In the genomic region with DNA sequence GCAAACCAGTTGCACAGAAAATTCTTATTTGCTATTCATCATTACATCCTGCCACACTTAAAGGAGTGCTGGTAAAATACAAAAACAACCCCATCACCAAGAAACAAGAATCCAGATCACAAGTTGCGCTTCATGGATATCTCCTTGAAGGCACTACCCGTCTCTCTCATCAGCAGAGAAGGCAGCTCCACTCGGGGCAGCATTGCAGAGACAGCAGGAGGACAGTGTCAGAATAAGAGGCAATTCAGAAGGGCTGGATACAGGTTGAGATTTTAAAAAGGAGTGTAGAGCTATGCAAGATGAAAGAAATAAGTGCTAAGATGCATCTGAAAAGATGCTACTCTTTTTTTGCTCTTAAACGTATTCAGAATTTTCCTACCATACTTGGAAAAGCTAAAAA, we compare ENCODE assay signal across 15 cellular contexts.
"Had no signal": no experiment of that assay in that cellular context is flagged by ENCODE, and none has a peak within 500 bp of the region (broad histone marks: within the 10 kb centered on the region; RNA-seq: fewer than 3 reads in every experiment).

No MANE protein-coding gene starts in this region.

- ATAC-seq: activated T-helper 17 cell treated with anti-CD3 and anti-CD28 coated beads, Interleukin-2, amount 50 U/mL, for 72 hours; left colon; SK-N-SH treated with all-trans-retinoic acid at 6 μM for 48 hours; stimulated activated effector memory CD8-positive, alpha-beta T cell treated with anti-CD3 and anti-CD28 coated beads, Interleukin-12 subunit alpha, Interleukin-12 subunit beta, amount 100 ng/mL, for 72 hours had no signal

- H3K4me1 ChIP-seq: parathyroid adenoma, thyroid gland had no signal

- H3K36me3 ChIP-seq: cardiac muscle cell, neutrophil, thyroid gland had no signal

- H3K27me3 ChIP-seq: cardiac muscle cell, neutrophil, thyroid gland had no signal

- H3K9me3 Mint-ChIP-seq: activated naive CD4-positive, alpha-beta T cell treated with anti-CD3 and anti-CD28 coated beads for 36 hours; activated T-helper 17 cell treated with anti-CD3 and anti-CD28 coated beads, Interleukin-2, amount 50 U/mL, for 72 hours; stimulated activated effector memory CD8-positive, alpha-beta T cell treated with anti-CD3 and anti-CD28 coated beads, Interleukin-12 subunit alpha, Interleukin-12 subunit beta, amount 100 ng/mL, for 72 hours had no signal

- H3K4me3 Mint-ChIP-seq: activated naive CD4-positive, alpha-beta T cell treated with anti-CD3 and anti-CD28 coated beads for 36 hours; activated T-helper 17 cell treated with anti-CD3 and anti-CD28 coated beads, Interleukin-2, amount 50 U/mL, for 72 hours; naive B cell; stimulated activated effector memory CD8-positive, alpha-beta T cell treated with anti-CD3 and anti-CD28 coated beads, Interleukin-12 subunit alpha, Interleukin-12 subunit beta, amount 100 ng/mL, for 72 hours had no signal

- DNase-seq: activated CD4-positive, alpha-beta T cell treated with anti-CD3 and anti-CD28 coated beads, Interleukin-2, amount 50 U/mL, for 48 hours; activated naive CD4-positive, alpha-beta T cell treated with anti-CD3 and anti-CD28 coated beads for 36 hours; foreskin fibroblast; left colon; naive B cell; T-helper 1 cell; T1000 had no signal

- H3K27ac ChIP-seq: cardiac muscle cell, neutrophil, VCaP had no signal

- H3K36me3 Mint-ChIP-seq: naive B cell; stimulated activated effector memory CD8-positive, alpha-beta T cell treated with anti-CD3 and anti-CD28 coated beads, Interleukin-12 subunit alpha, Interleukin-12 subunit beta, amount 100 ng/mL, for 72 hours had no signal

- H3K27ac Mint-ChIP-seq: activated naive CD4-positive, alpha-beta T cell treated with anti-CD3 and anti-CD28 coated beads for 36 hours; activated T-helper 17 cell treated with anti-CD3 and anti-CD28 coated beads, Interleukin-2, amount 50 U/mL, for 72 hours; naive B cell; stimulated activated effector memory CD8-positive, alpha-beta T cell treated with anti-CD3 and anti-CD28 coated beads, Interleukin-12 subunit alpha, Interleukin-12 subunit beta, amount 100 ng/mL, for 72 hours had no signal

- H3K4me1 Mint-ChIP-seq: activated T-helper 17 cell treated with anti-CD3 and anti-CD28 coated beads, Interleukin-2, amount 50 U/mL, for 72 hours; naive B cell; stimulated activated effector memory CD8-positive, alpha-beta T cell treated with anti-CD3 and anti-CD28 coated beads, Interleukin-12 subunit alpha, Interleukin-12 subunit beta, amount 100 ng/mL, for 72 hours had no signal

- H3K9me3 ChIP-seq: neutrophil, thyroid gland had no signal

- H3K4me3 ChIP-seq: cardiac muscle cell, thyroid gland had no signal

- H3K9ac ChIP-seq: parathyroid adenoma had no signal
